Comparison of ENCODE assay signal across 6 cellular contexts in genomic region chr13:22871248-22871647, GRCh38.
"Had no signal": no experiment of that assay in that cellular context is flagged by ENCODE, and none has a peak within 500 bp of the region (broad histone marks: within the 10 kb centered on the region; RNA-seq: fewer than 3 reads in every experiment).

No MANE protein-coding gene starts in this region.

- DNase-seq: IMR-90, KBM-7, KG1 had no signal

- H3K4me3 Mint-ChIP-seq: IgD-negative memory B cell had no signal

- H3K4me3 ChIP-seq: K562 had no signal

- H3K27ac ChIP-seq: HL-60 had no signal

- H3K27ac Mint-ChIP-seq: IgD-negative memory B cell had no signal
